In the genomic region with DNA sequence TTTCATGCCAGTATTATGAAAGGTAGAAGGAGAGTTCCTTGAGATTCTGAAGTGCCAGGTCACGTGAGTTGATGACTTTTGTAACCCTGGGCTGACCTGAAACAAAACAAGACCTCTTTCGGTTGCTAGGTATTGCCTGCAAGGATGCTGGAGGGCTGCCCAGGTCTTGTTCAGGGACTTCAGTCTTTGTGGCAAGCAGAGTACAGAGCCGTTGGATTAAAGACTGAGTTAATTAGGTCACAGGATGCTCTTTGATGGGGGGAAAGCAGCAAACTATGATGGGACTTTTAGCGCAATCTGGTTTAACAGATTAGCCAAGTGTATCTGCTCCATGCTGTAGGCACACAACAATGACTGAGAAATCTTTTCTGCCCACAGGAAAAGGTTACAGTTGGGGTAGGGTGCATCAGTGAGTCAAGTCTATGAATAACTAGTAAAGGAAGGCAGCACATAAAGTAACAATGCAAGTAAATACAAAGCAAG, we compare ENCODE assay signal across 10 cellular contexts. TPM values are rescaled to one million over a fixed set of nuclear protein-coding genes. Genes with fewer than 3 reads are reported as not detected.
DNase-seq lines count a peak whose midpoint lies in the region; ATAC-seq, FAIRE-seq and TF ChIP-seq lines count a peak whose summit lies in the region.
"Had no signal": no experiment of that assay in that cellular context is flagged by ENCODE, and none has a peak within 500 bp of the region (broad histone marks: within the 10 kb centered on the region; RNA-seq: fewer than 3 reads in every experiment).

No MANE protein-coding gene starts in this region.

- no peaks in the 10 kb centered on the region for H3K27me3 Mint-ChIP-seq in CD4-positive, alpha-beta memory T cell

- no peaks in the 10 kb centered on the region for H3K9me1 ChIP-seq in keratinocyte (ENCODE audit: control insufficient read depth, extremely low read depth, insufficient read depth, low read length)

- H3K4me3 ChIP-seq in CD4-positive, alpha-beta memory T cell (ENCODE audit: low read length in 2 of 2), result no peak overlapping the region
- no peak overlapping the region for H3K4me3 ChIP-seq in keratinocyte (ENCODE audit: control insufficient read depth in 2 of 3, extremely low read depth in 1 of 3, insufficient read depth in 2 of 3, low read depth in 1 of 3, low read length in 3 of 3)
- H3K4me3 ChIP-seq in MG63, result no peak overlapping the region
- H3K4me3 ChIP-seq: pancreas had no signal

- H3K4me3 Mint-ChIP-seq in CD4-positive, alpha-beta memory T cell, result peak overlapping the region; percentile 71 to 96 (median 84)

- CTCF ChIA-PET in CD4-positive, alpha-beta memory T cell (lab: Charles Lee; ENCODE audit: partially characterized antibody), result interaction anchor here (0.6 to 2.9 kb wide), 5 partner anchors 14 to 950 kb away, joined by 3 to 16 read pairs (median 12); partner anchors contain the start of gene ELOVL5

- no peaks in the 10 kb centered on the region for H4K20me1 ChIP-seq in keratinocyte (ENCODE audit: control insufficient read depth, extremely low read depth, insufficient read depth, low read length)

- H2AFZ ChIP-seq in keratinocyte (ENCODE audit: control insufficient read depth, low read length), result no peak overlapping the region

- H3K9me3 Mint-ChIP-seq in CD4-positive, alpha-beta memory T cell, result peaks cover 0 to 1% (median 0%) of the 10 kb centered on the region in 8 donors

- H3K79me2 ChIP-seq in keratinocyte (ENCODE audit: control insufficient read depth, insufficient read depth, low read length), result no peaks in the 10 kb centered on the region

- no peak overlapping the region for H3K9ac ChIP-seq in keratinocyte (ENCODE audit: control insufficient read depth, extremely low read depth, insufficient read depth, low read length)

- peaks cover 35 to 61% (median 42%) of the 10 kb centered on the region in 4 donors for H3K4me1 Mint-ChIP-seq in CD4-positive, alpha-beta memory T cell

- no peaks in the 10 kb centered on the region for H3K27me3 ChIP-seq in CD4-positive, alpha-beta memory T cell (ENCODE audit: insufficient read depth, low read length)
- H3K27me3 ChIP-seq in keratinocyte (ENCODE audit: control insufficient read depth, extremely low read depth, insufficient read depth, low read length) (no peaks in the 10 kb centered on the region), MG63 (no peaks in the 10 kb centered on the region)
- H3K27me3 ChIP-seq: pancreas had no signal

- peak; percentile 83 to 95 (median 91) for DNase-seq in CD4-positive, alpha-beta memory T cell
- peak; percentile 84 for DNase-seq in activated CD8-positive, alpha-beta memory T cell treated with anti-CD3 and anti-CD28 coated beads, Interleukin-2, amount 50 U/mL, for 1 hour (ENCODE audit: extremely low read depth)
- no peak for DNase-seq in keratinocyte (ENCODE audit: low read depth, low spot score)
- no peak for DNase-seq in NCI-H146 (lab: John Stamatoyannopoulos, UW)
- no peak for DNase-seq in MG63
- DNase-seq in middle frontal gyrus (ENCODE audit: extremely low spot score, low spot score), result no peak

- no peak overlapping the region for H3K4me2 ChIP-seq in keratinocyte (ENCODE audit: control insufficient read depth, extremely low read depth, insufficient read depth, low read depth, low read length)

- dilution Hi-C loops in keratinocyte (cut with MboI; ENCODE audit: extremely low pct_ligation_motif_present, low sequenced_read_pairs), result no loop called here

- H3K9me3 ChIP-seq in CD4-positive, alpha-beta memory T cell (ENCODE audit: control insufficient read depth in 1 of 2, low read length in 2 of 2), result no peaks in the 10 kb centered on the region
- H3K9me3 ChIP-seq in keratinocyte (ENCODE audit: control insufficient read depth, low read depth, low read length), result no peaks in the 10 kb centered on the region
- H3K9me3 ChIP-seq in MG63, result no peaks in the 10 kb centered on the region
- H3K9me3 ChIP-seq: pancreas had no signal

- peak; percentile 55 for FAIRE-seq in keratinocyte (lab: Jason Lieb, UNC)
- FAIRE-seq: GM18507, pancreas had no signal

- POLR2A ChIA-PET in CD4-positive, alpha-beta memory T cell (lab: Charles Lee; ENCODE audit: partially characterized antibody), result interaction anchor here (1.2 to 6.5 kb wide), 5 partner anchors 14 to 172 kb away, joined by 3 to 131 read pairs (median 25); partner anchors contain the start of gene ELOVL5

- H3K27ac ChIP-seq in CD4-positive, alpha-beta memory T cell (ENCODE audit: low read depth, low read length), result peak overlapping the region; percentile 99
- H3K27ac ChIP-seq in keratinocyte (ENCODE audit: control insufficient read depth, insufficient read depth, low read length), result no peak overlapping the region
- H3K27ac ChIP-seq: pancreas had no signal

- H3K27ac Mint-ChIP-seq in CD4-positive, alpha-beta memory T cell, result peak overlapping the region; percentile 87 to 100 (median 98)

- intact Hi-C loops in CD4-positive, alpha-beta memory T cell (cut with micrococcal nuclease), result loop anchor here (1.0 kb wide), 2 partner anchors 26 to 70 kb away; no protein-coding TSS in a partner anchor

- TF ChIP-seq CTCF in keratinocyte (optimal IDR thresholded peaks at IDR 0.05 in 1 of 3, IDR thresholded peaks at IDR 0.05 in 1 of 3, conservative IDR thresholded peaks at IDR 0.05 in 1 of 3; ENCODE audit: extremely low read depth in 1 of 3, insufficient read depth in 2 of 3, low read length in 3 of 3), result no peak

- no peaks in the 10 kb centered on the region for H3K36me3 ChIP-seq in CD4-positive, alpha-beta memory T cell (ENCODE audit: insufficient read depth, low read length)
- H3K36me3 ChIP-seq in keratinocyte (ENCODE audit: control insufficient read depth in 2 of 2, extremely low read depth in 1 of 2, insufficient read depth in 2 of 2, low read length in 2 of 2) (no peaks in the 10 kb centered on the region), MG63 (no peaks in the 10 kb centered on the region)
- H3K36me3 ChIP-seq: pancreas had no signal

- H3K4me1 ChIP-seq in CD4-positive, alpha-beta memory T cell (ENCODE audit: insufficient read depth, low read length), result peaks cover 53% of the 10 kb centered on the region
- H3K4me1 ChIP-seq in keratinocyte (ENCODE audit: control insufficient read depth, extremely low read depth, insufficient read depth, low read length), result peaks cover 24% of the 10 kb centered on the region

- peak; percentile 21 for ATAC-seq in HG03571 (IDR thresholded peaks at IDR 0.05; ENCODE audit: unreplicated experiment)
- no peak for ATAC-seq in HG02642 (IDR thresholded peaks at IDR 0.05; ENCODE audit: poor library complexity, unreplicated experiment)
- ATAC-seq: pancreas had no signal

- no peaks in the 10 kb centered on the region for H3K36me3 Mint-ChIP-seq in CD4-positive, alpha-beta memory T cell

RNA-seq across cellular contexts. Expression of gene ELOVL5, which starts 12.8 kb away (rescaled TPM):
- total RNA-seq in CD4-positive, alpha-beta memory T cell, result 100 to 1,000 TPM; 108 to 111 TPM
- 100 to 1,000 TPM; 108 to 125 TPM for polyA plus RNA-seq in CD4-positive, alpha-beta memory T cell
- 39.7 to 66.7 TPM (median 53.3 TPM) in 3 replicates for polyA plus RNA-seq in keratinocyte
- polyA plus RNA-seq in keratinocyte (2011; ENCODE audit: low read depth), result 7.6 TPM
- 25.8 and 41.6 TPM in 2 replicates for polyA plus RNA-seq in keratinocyte (2011; cell fraction: cytosol; rRNA removed)
- 62.1 and 78.0 TPM in 2 replicates for polyA plus RNA-seq in keratinocyte (2011; cell fraction: nucleus; rRNA removed)
- 32.5 and 65.4 TPM in 2 replicates for polyA plus RNA-seq in keratinocyte (2012; ENCODE audit: low replicate concordance)
- 58.5 to 102 TPM (median 68.6 TPM) in 3 replicates for polyA minus RNA-seq in keratinocyte
- 45.3 TPM for polyA minus RNA-seq in keratinocyte (2011; cell fraction: cytosol; rRNA and poly(A)+ RNA removed)
- 48.2 and 67.6 TPM in 2 replicates for polyA minus RNA-seq in keratinocyte (2011; cell fraction: nucleus; rRNA and poly(A)+ RNA removed)
- total RNA-seq in MG63 (2014; rRNA removed; shearing (Covaris generic); ENCODE audit: low replicate concordance), result 12.4 and 13.7 TPM in 2 replicates

Comparison
In these comparisons a context has a peak if more than half of its experiments do, and no peak if none do; other contexts are left out.
1. DNase-seq: peak in CD4-positive, alpha-beta memory T cell (5 of 5) and activated CD8-positive, alpha-beta memory T cell treated with anti-CD3 and anti-CD28 coated beads, Interleukin-2, amount 50 U/mL, for 1 hour (single experiment); none in keratinocyte (single experiment), NCI-H146 (single experiment), MG63 (single experiment) and middle frontal gyrus (single experiment).